Comparison of ENCODE assay signal across 16 cellular contexts in the genomic region with DNA sequence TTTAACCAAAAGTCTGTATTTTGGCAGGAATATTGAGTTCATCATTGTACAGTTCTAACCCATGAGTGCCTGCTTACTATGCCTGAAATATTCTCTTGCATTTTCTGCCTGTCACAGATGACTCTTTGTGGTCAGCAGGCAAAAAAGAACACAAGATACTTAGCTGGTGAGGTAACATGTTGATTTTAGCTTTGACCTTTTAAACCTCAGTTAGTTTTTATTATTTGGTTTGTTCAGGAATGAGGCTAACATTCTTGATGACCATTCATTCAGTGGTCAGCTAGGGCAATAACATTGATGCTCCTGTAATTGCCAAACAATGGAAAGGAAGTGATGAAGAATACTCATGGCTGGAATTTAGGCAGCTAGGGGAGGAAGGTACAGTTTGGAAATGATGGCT.
DNase-seq lines count a peak whose midpoint lies in the region; ATAC-seq and TF ChIP-seq lines count a peak whose summit lies in the region.
"Had no signal": no experiment of that assay in that cellular context is flagged by ENCODE, and none has a peak within 500 bp of the region (broad histone marks: within the 10 kb centered on the region; RNA-seq: fewer than 3 reads in every experiment).

No MANE protein-coding gene starts in this region.

- H3K27me3 ChIP-seq in RWPE2 (ENCODE audit: insufficient read depth, poor library complexity, severe bottlenecking) (no peaks in the 10 kb centered on the region), fibroblast of lung (ENCODE audit: control insufficient read depth, insufficient read depth, low read length) (no peaks in the 10 kb centered on the region), colonic mucosa (no peaks in the 10 kb centered on the region)
- H3K27me3 ChIP-seq: cardiac muscle cell had no signal

- H3K4me3 ChIP-seq in RWPE2 (ENCODE audit: severe bottlenecking) (no peak overlapping the region), fibroblast of lung (replicated peaks in 1 of 4; ENCODE audit: control extremely low read depth in 1 of 4, insufficient read depth in 1 of 4, low read depth in 3 of 4, low read length in 4 of 4) (no peak overlapping the region), colonic mucosa (no peak overlapping the region)
- H3K4me3 ChIP-seq: cardiac muscle cell, GM12878, HAP-1, thoracic aorta had no signal

- H3K79me2 ChIP-seq in fibroblast of lung (ENCODE audit: control insufficient read depth, insufficient read depth, low read length) = no peaks in the 10 kb centered on the region

- no peak overlapping the region for H3K4me2 ChIP-seq in fibroblast of lung (ENCODE audit: extremely low read depth, insufficient read depth, low read length)

- ATAC-seq in RWPE2 (ENCODE audit: low read depth) (peak; percentile 71), HG03432 (IDR thresholded peaks at IDR 0.05; ENCODE audit: unreplicated experiment) (no peak)
- ATAC-seq: activated CD8-positive, alpha-beta memory T cell treated with anti-CD3 and anti-CD28 coated beads, Interleukin-2, amount 10 ng/mL, durations not matched to agents 7 days and 5 days; GM12878; WTC11 had no signal

- no peak overlapping the region for H2AFZ ChIP-seq in fibroblast of lung (ENCODE audit: low read length)

- in situ Hi-C loops in Caki2 (cut with HindIII; ENCODE audit: low pct_unique_long_range_greater_than_20kb, low sequenced_read_pairs) = no loop called here

- DNase-seq in Caki2 (ENCODE audit: low read depth) (peak; percentile 87), RWPE2 (ENCODE audit: low spot score) (no peak), fibroblast of lung (ENCODE audit: low read depth in 2 of 2) (peak; percentile 18 to 98), myocyte (ENCODE audit: low read depth) (peak; percentile 9), SIG-M5 treated with dmso at 0.1 percent for 504 hours (lab: John Stamatoyannopoulos, UW; ENCODE audit: unreplicated experiment) (no peak), colonic mucosa (no peak), DMS 273 (lab: John Stamatoyannopoulos, UW; ENCODE audit: unreplicated experiment) (no peak)
- DNase-seq: activated CD8-positive, alpha-beta memory T cell treated with anti-CD3 and anti-CD28 coated beads, Interleukin-2, amount 10 ng/mL, durations not matched to agents 7 days and 5 days; DND-41; MV-4-11 had no signal

- H3K27ac ChIP-seq in RWPE2 (ENCODE audit: poor library complexity, severe bottlenecking) = no peak overlapping the region
- H3K27ac ChIP-seq in fibroblast of lung (ENCODE audit: insufficient read depth, low read length) = no peak overlapping the region
- no peak overlapping the region for H3K27ac ChIP-seq in colonic mucosa
- H3K27ac ChIP-seq: cardiac muscle cell, thoracic aorta had no signal

- no peaks in the 10 kb centered on the region for H4K20me1 ChIP-seq in fibroblast of lung (ENCODE audit: control insufficient read depth, extremely low read depth, insufficient read depth, low read length)

- H3K4me1 ChIP-seq in RWPE2 (ENCODE audit: insufficient read depth, poor library complexity, severe bottlenecking) (peaks cover 3% of the 10 kb centered on the region), fibroblast of lung (ENCODE audit: control insufficient read depth, extremely low read depth, insufficient read depth, low read length) (no peaks in the 10 kb centered on the region), colonic mucosa (no peaks in the 10 kb centered on the region)

- H3K9ac ChIP-seq in fibroblast of lung (ENCODE audit: insufficient read depth, low read length) (no peak overlapping the region), colonic mucosa (ENCODE audit: low read depth in 2 of 2, low read length in 2 of 2) (no peak overlapping the region)

- intact Hi-C loops in colonic mucosa (cut with DNase I) = no loop called here

- TF ChIP-seq CTCF in RWPE2 (IDR thresholded peaks at IDR 0.05; ENCODE audit: poor library complexity, severe bottlenecking) (no peak), fibroblast of lung (conservative IDR thresholded peaks at IDR 0.05 in 1 of 2, IDR thresholded peaks at IDR 0.05 in 1 of 2; ENCODE audit: low read depth in 1 of 2, low read length in 2 of 2) (no peak), colonic mucosa (IDR thresholded peaks at IDR 0.05) (no peak)

- no peaks in the 10 kb centered on the region for H3K36me3 ChIP-seq in RWPE2 (ENCODE audit: low read depth)
- H3K36me3 ChIP-seq in fibroblast of lung (ENCODE audit: control insufficient read depth, insufficient read depth, low read length) = no peaks in the 10 kb centered on the region
- no peaks in the 10 kb centered on the region for H3K36me3 ChIP-seq in colonic mucosa
- H3K36me3 ChIP-seq: cardiac muscle cell, HAP-1, thoracic aorta had no signal

- H3K9me3 ChIP-seq in RWPE2 (ENCODE audit: severe bottlenecking) (no peaks in the 10 kb centered on the region), fibroblast of lung (ENCODE audit: control insufficient read depth, insufficient read depth, low read depth, low read length) (no peaks in the 10 kb centered on the region), colonic mucosa (no peaks in the 10 kb centered on the region)

Comparison
In these comparisons a context has a peak if more than half of its experiments do, and no peak if none do; other contexts are left out.
1. DNase-seq: peak in Caki2 (single experiment), fibroblast of lung (2 of 2) and myocyte (single experiment); none in RWPE2 (single experiment), SIG-M5 treated with dmso at 0.1 percent for 504 hours (single experiment), colonic mucosa (single experiment) and DMS 273 (single experiment).